In the genomic region with DNA sequence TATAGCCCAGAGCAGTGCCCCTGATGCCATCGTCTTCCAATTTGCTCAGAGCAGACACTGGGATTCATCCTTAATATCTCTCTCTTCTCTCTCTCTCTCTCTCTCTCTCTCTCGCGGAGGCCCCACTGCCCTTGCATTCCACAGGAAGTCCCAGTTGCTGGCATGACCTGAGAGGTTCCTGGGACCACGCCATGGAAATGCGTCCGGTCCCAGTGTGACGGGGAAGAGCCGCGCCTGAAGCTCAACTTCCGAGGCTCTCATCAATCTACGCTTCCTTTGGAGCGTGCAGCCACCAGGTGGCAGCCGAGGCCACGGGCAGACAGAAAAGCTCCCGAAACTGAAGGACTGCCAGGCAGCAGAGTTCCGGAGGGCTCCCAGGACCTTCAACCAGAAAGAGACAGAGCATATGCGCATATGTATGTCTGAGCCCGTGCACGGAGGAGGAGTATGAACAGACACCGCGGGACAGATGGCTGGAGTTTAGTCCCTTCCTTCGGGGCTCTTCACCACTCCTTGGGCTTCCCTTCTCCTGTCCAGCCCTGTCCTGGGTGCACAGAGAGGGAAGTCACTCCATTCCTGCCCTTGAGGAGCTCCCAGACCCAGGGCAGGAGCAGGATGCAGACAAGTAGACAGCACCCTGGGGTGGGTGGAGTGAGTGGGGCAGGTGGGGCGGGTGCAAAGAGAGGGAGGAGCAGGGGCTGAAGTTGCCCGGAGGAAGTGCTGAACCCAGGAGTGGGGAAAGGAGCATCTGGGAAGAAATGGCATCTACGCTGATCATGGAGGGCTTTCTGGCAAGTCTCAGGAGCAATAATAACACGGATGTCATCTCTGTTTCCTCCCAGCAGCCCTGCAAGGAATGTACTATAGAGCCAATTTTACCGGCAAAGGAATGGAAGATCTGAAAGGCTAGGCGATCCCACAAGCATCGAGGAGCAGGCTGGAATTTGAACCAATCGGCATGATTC, we compare ENCODE assay signal across 8 cellular contexts. TPM values are rescaled to one million over a fixed set of nuclear protein-coding genes. Genes with fewer than 3 reads are reported as not detected.
DNase-seq lines count a peak whose midpoint lies in the region; ATAC-seq, FAIRE-seq and TF ChIP-seq lines count a peak whose summit lies in the region.

No MANE protein-coding gene starts in this region.

- ATAC-seq in GM18907 (IDR thresholded peaks at IDR 0.05; ENCODE audit: unreplicated experiment) (peak; percentile 88), HG03159 (IDR thresholded peaks at IDR 0.05; ENCODE audit: unreplicated experiment) (peak; percentile 77)

- no peaks in the 10 kb centered on the region for H3K9me3 Mint-ChIP-seq in immature natural killer cell

- H3K27me3 ChIP-seq in WERI-Rb-1 (ENCODE audit: insufficient read depth, low read depth, severe bottlenecking) (peaks cover 8% of the 10 kb centered on the region), bronchial epithelial cell (ENCODE audit: control insufficient read depth, insufficient read depth, low read length) (no peaks in the 10 kb centered on the region), spleen (replicated peaks in 1 of 7) (peaks cover 0 to 65% (median 4%) of the 10 kb centered on the region in 7 donors)

- no peaks in the 10 kb centered on the region for H3K36me3 Mint-ChIP-seq in immature natural killer cell

- peaks cover 0 to 20% (median 10%) of the 10 kb centered on the region in 6 donors for H3K4me1 ChIP-seq in spleen

- FAIRE-seq in bronchial epithelial cell (lab: Jason Lieb, UNC) = no peak

- H3K27me3 Mint-ChIP-seq in immature natural killer cell (ENCODE audit: low read depth in 3 of 3) = peaks cover 11 to 16% (median 12%) of the 10 kb centered on the region in 3 donors

- H3K36me3 ChIP-seq in WERI-Rb-1 (no peaks in the 10 kb centered on the region), bronchial epithelial cell (ENCODE audit: control insufficient read depth, insufficient read depth, low read length) (no peaks in the 10 kb centered on the region), spleen (no peaks in the 10 kb centered on the region)

- H3K27ac ChIP-seq in WERI-Rb-1 (no peak overlapping the region), spleen (peak overlapping the region in 1 of 8 donors; percentile 55)

- peak; percentile 88 for DNase-seq in AG09319 (ENCODE audit: extremely low read depth, low read depth)
- peak; percentile 95 for DNase-seq in NCI-H2196 (lab: John Stamatoyannopoulos, UW; ENCODE audit: unreplicated experiment)
- DNase-seq in WERI-Rb-1 = peak; percentile 92
- peak; percentile 84 for DNase-seq in bronchial epithelial cell (ENCODE audit: low read depth)
- DNase-seq in immature natural killer cell = peak; percentile 41 to 59 (median 54)
- peak; percentile 90 for DNase-seq in spleen

- 6 to 13% (median 10%) methylated on average over 25 to 29 of the region's 30 CpGs for WGBS in spleen, 5 donors

- intact Hi-C loops in spleen (cut with DNase I; ENCODE audit: low total_unique reads) = loop anchor here (5.0 kb wide), 1 partner anchor 533 kb away; no protein-coding TSS in a partner anchor

- peak overlapping the region in 4 of 6 donors; percentile 44 to 84 (median 74) for H3K27ac Mint-ChIP-seq in immature natural killer cell

- H3K4me1 Mint-ChIP-seq in immature natural killer cell = peaks cover 11 to 12% of the 10 kb centered on the region in 2 donors

- TF ChIP-seq CTCF in AG09319 (IDR thresholded peaks at IDR 0.05; ENCODE audit: low read depth, low read length) (peak; percentile 96), WERI-Rb-1 (IDR thresholded peaks at IDR 0.05; ENCODE audit: low read depth, low read length) (peak; percentile 94), bronchial epithelial cell (IDR thresholded peaks at IDR 0.05; ENCODE audit: insufficient read depth, low read length, severe bottlenecking) (peak; percentile 94), spleen (IDR thresholded peaks at IDR 0.05 in 8 of 11, conservative IDR thresholded peaks at IDR 0.05 in 3 of 11) (peak; percentile 62 to 88 (median 83))

- peak overlapping the region; percentile 31 for H3K4me3 ChIP-seq in WERI-Rb-1 (ENCODE audit: low read depth, low read length)
- peak overlapping the region; percentile 32 for H3K4me3 ChIP-seq in bronchial epithelial cell (ENCODE audit: low read depth, low read length)
- peak overlapping the region in 7 of 8 donors; percentile 15 to 65 (median 24) for H3K4me3 ChIP-seq in spleen

- TF ChIP-seq POLR2A in spleen (IDR thresholded peaks at IDR 0.05) = no peak

- H3K4me3 Mint-ChIP-seq in immature natural killer cell = peak overlapping the region; percentile 73 to 89 (median 83)

- H3K9me3 ChIP-seq in WERI-Rb-1 (ENCODE audit: severe bottlenecking) (no peaks in the 10 kb centered on the region), spleen (no peaks in the 10 kb centered on the region)

RNA-seq across cellular contexts. Expression of a gene that starts 10.5 kb away (rescaled TPM):
- total RNA-seq in bronchial epithelial cell (0.26 and 1.9 TPM in 2 replicates), spleen (10 to 100 TPM in 1 of 7 donors, 1 to 10 TPM in 5, under 1 TPM in 1; 0.76 to 11.0 (median 4.0) TPM)
- polyA plus RNA-seq in immature natural killer cell (1 to 10 TPM in 1 of 3 donors, under 1 TPM in 1, not detected in 1; 0.58 to 7.5 TPM), spleen (1 to 10 TPM in 1 of 3 donors, under 1 TPM in 2; 0.22 to 8.3 (median 0.41) TPM)

RNA-seq across cellular contexts. Expression of a gene that starts 42.1 kb away (rescaled TPM):
- not detected in 2 replicates for total RNA-seq in bronchial epithelial cell
- not detected for polyA plus RNA-seq in immature natural killer cell
- under 1 TPM in 1 of 7 donors, not detected in 6; 0.43 TPM for total RNA-seq in spleen
- polyA plus RNA-seq in spleen = not detected

RNA-seq across cellular contexts. Expression of a gene that starts 52.7 kb away (rescaled TPM):
- total RNA-seq in bronchial epithelial cell = under 0.01 TPM in 1 of 2 replicates, not detected in the other
- polyA plus RNA-seq in immature natural killer cell = 1 to 10 TPM in 1 of 3 donors, not detected in 2; 1.7 TPM
- 10 to 100 TPM; 12.9 to 24.5 (median 16.0) TPM for total RNA-seq in spleen
- 10 to 100 TPM in 1 of 3 donors, 1 to 10 TPM in 2; 2.9 to 12.1 (median 4.4) TPM for polyA plus RNA-seq in spleen

Comparison
In these comparisons a context has a peak if more than half of its experiments do, and no peak if none do; other contexts are left out.
1. RNA of a gene that starts 52.7 kb away (total RNA-seq): 12.9 to 24.5 TPM in spleen; under 0.01 TPM in bronchial epithelial cell; every median in the first group is over 10 times any median in the second.
2. Peak in every context shown above with its lines, with median percentiles within 50 percentile points of each other: DNase-seq, CTCF ChIP-seq and H3K4me3 ChIP-seq.